Comparison of ENCODE assay signal across 17 cellular contexts in genomic region chr5:82735160-82735789, GRCh38.
A peak's percentile ranks its signal among the peaks of the same experiment; 100 is the strongest.
DNase-seq lines count a peak whose midpoint lies in the region; ATAC-seq, FAIRE-seq and TF ChIP-seq lines count a peak whose summit lies in the region.
"Had no signal": no experiment of that assay in that cellular context is flagged by ENCODE, and none has a peak within 500 bp of the region (broad histone marks: within the 10 kb centered on the region; RNA-seq: fewer than 3 reads in every experiment).

No MANE protein-coding gene starts in this region.

- H3K9me3 ChIP-seq in breast epithelium (no peaks in the 10 kb centered on the region), OCI-LY7 (ENCODE audit: low read length) (no peaks in the 10 kb centered on the region)
- H3K9me3 ChIP-seq: body of pancreas, esophagus squamous epithelium, left lung had no signal

- no peaks in the 10 kb centered on the region for H3K27me3 Mint-ChIP-seq in MCF 10A (ENCODE audit: insufficient read depth, unreplicated experiment)

- no peak overlapping the region for H3K4me3 Mint-ChIP-seq in MCF 10A (ENCODE audit: unreplicated experiment)
- H3K4me3 Mint-ChIP-seq: GM23338 had no signal

- no peak for TF ChIP-seq CTCF in MCF 10A (IDR thresholded peaks at IDR 0.05; ENCODE audit: unreplicated experiment)
- TF ChIP-seq CTCF in breast epithelium (IDR thresholded peaks at IDR 0.05): no peak
- TF ChIP-seq CTCF in RWPE1 (conservative IDR thresholded peaks at IDR 0.05; ENCODE audit: low read depth): no peak
- TF ChIP-seq CTCF in fibroblast of mammary gland (conservative IDR thresholded peaks at IDR 0.05; ENCODE audit: control insufficient read depth, insufficient read depth, low read depth, low read length): no peak
- no peak for TF ChIP-seq CTCF in OCI-LY7 (conservative IDR thresholded peaks at IDR 0.05; ENCODE audit: low read length)

- H3K9me3 Mint-ChIP-seq in MCF 10A (ENCODE audit: unreplicated experiment): no peaks in the 10 kb centered on the region
- H3K9me3 Mint-ChIP-seq: GM23338 had no signal

- DNase-seq in MCF 10A (ENCODE audit: unreplicated experiment) (peak; percentile 34), breast epithelium (ENCODE audit: low spot score in 2 of 2) (no peak), RWPE1 (ENCODE audit: low spot score) (peak; percentile 69), fibroblast of mammary gland (ENCODE audit: low read depth) (peak; percentile 38), urothelium cell line (ENCODE audit: low spot score) (peak; percentile 64), OCI-LY7 (ENCODE audit: low spot score) (no peak)
- no peak for DNase-seq in activated effector memory CD4-positive, alpha-beta T cell treated with Interleukin-2 at 50 U/mL for 16 hours
- DNase-seq: body of pancreas; esophagus squamous epithelium; GDM1; left lung; MM.1S; NCI-H526 treated with DMSO at 0.1 percent for 48 hours; stimulated activated CD4-positive, alpha-beta T cell treated with anti-CD3 and anti-CD28 coated beads, Interleukin-2, amount 100 ng/mL, for 48 hours; stimulated activated naive CD8-positive, alpha-beta T cell treated with anti-CD3 and anti-CD28 coated beads, Interleukin-15, Interleukin-2, amounts not matched to agents 100 U/mL and 50 U/mL, for 24 hours had no signal

- no peaks in the 10 kb centered on the region for H3K79me2 ChIP-seq in OCI-LY7 (ENCODE audit: insufficient read depth, low read depth, low read length)

- H3K9me2 ChIP-seq in OCI-LY7 (ENCODE audit: insufficient read depth, low read length): no peaks in the 10 kb centered on the region

- H3K27ac Mint-ChIP-seq in MCF 10A (ENCODE audit: low read depth, unreplicated experiment): no peak overlapping the region
- H3K27ac Mint-ChIP-seq: GM23338 had no signal

- no peak overlapping the region for H3K4me3 ChIP-seq in breast epithelium
- H3K4me3 ChIP-seq in fibroblast of mammary gland (ENCODE audit: control insufficient read depth, low read depth, low read length): no peak overlapping the region
- no peak overlapping the region for H3K4me3 ChIP-seq in OCI-LY7 (ENCODE audit: low read depth, low read length, poor library complexity, severe bottlenecking)
- H3K4me3 ChIP-seq: body of pancreas, esophagus squamous epithelium, GM23338, left lung had no signal

- TF ChIP-seq POLR2A in breast epithelium (IDR thresholded peaks at IDR 0.05): no peak

- no peak for ATAC-seq in HG02981 (IDR thresholded peaks at IDR 0.05; ENCODE audit: unreplicated experiment)
- ATAC-seq: body of pancreas; GM23338; left lung; stimulated activated naive CD8-positive, alpha-beta T cell treated with anti-CD3 and anti-CD28 coated beads, Interleukin-15, Interleukin-2, amounts not matched to agents 100 U/mL and 50 U/mL, for 24 hours had no signal

- intact Hi-C loops in MCF 10A (cut with micrococcal nuclease): no loop called here
- intact Hi-C loops in breast epithelium (cut with DNase I; ENCODE audit: low total_unique reads): no loop called here
- intact Hi-C loops in OCI-LY7 (cut with micrococcal nuclease; ENCODE audit: unreplicated experiment): no loop called here

- H3K4me1 ChIP-seq in breast epithelium: no peaks in the 10 kb centered on the region
- H3K4me1 ChIP-seq in OCI-LY7 (ENCODE audit: insufficient read depth, low read length, poor library complexity, severe bottlenecking): no peaks in the 10 kb centered on the region
- H3K4me1 ChIP-seq: body of pancreas, esophagus squamous epithelium, left lung had no signal

- FAIRE-seq in urothelium cell line (lab: Jason Lieb, UNC): no peak

- H3K36me3 ChIP-seq in breast epithelium: no peaks in the 10 kb centered on the region
- H3K36me3 ChIP-seq in OCI-LY7 (ENCODE audit: insufficient read depth, low read length): no peaks in the 10 kb centered on the region
- H3K36me3 ChIP-seq: esophagus squamous epithelium, left lung had no signal

- BruUV-seq in MCF 10A (replicated peaks; lab: Mats Ljungman, UMichigan) (no TSS peak), OCI-LY7 (replicated peaks; lab: Mats Ljungman, UMichigan) (no TSS peak)

- POLR2A ChIA-PET in MCF 10A (lab: Yijun Ruan, JAX) (no interaction called here), RWPE1 (lab: Yijun Ruan, JAX; ENCODE audit: low non-redundant PET) (interaction anchor here (0.6 to 0.7 kb wide), 2 partner anchors 60 to 387 kb away, joined by 3 to 6 read pairs; no protein-coding TSS in a partner anchor), OCI-LY7 (lab: Charles Lee) (interaction anchor here (0.7 to 1.4 kb wide), 5 partner anchors 13 to 778 kb away, joined by 3 to 6 read pairs (median 3); no protein-coding TSS in a partner anchor)

- H3K4me2 ChIP-seq in OCI-LY7 (ENCODE audit: low read length): no peak overlapping the region
- H3K4me2 ChIP-seq: GM23338 had no signal

- H3K27ac ChIP-seq in breast epithelium (no peak overlapping the region), RWPE1 (no peak overlapping the region), OCI-LY7 (ENCODE audit: low read depth, low read length, poor library complexity, severe bottlenecking) (no peak overlapping the region)
- H3K27ac ChIP-seq: body of pancreas, esophagus squamous epithelium, left lung had no signal

- no peaks in the 10 kb centered on the region for H3K27me3 ChIP-seq in breast epithelium
- H3K27me3 ChIP-seq: body of pancreas, esophagus squamous epithelium, left lung had no signal

- no peaks in the 10 kb centered on the region for H4K20me1 ChIP-seq in OCI-LY7 (ENCODE audit: insufficient read depth, low read length)

- CTCF ChIA-PET in MCF 10A (lab: Yijun Ruan, JAX) (interaction anchor here (0.9 kb wide), 1 partner anchor 11 kb away, joined by 4 read pairs; no protein-coding TSS in a partner anchor), RWPE1 (lab: Yijun Ruan, JAX) (interaction anchor here (0.6 kb wide), 1 partner anchor 396 kb away, joined by 4 read pairs; no protein-coding TSS in a partner anchor), OCI-LY7 (lab: Charles Lee; ENCODE audit: unreplicated experiment) (no interaction called here)

- H2AFZ ChIP-seq in OCI-LY7 (ENCODE audit: low read length): no peak overlapping the region
- H2AFZ ChIP-seq: GM23338 had no signal

- H3K4me1 Mint-ChIP-seq in MCF 10A (ENCODE audit: insufficient read depth, unreplicated experiment): no peaks in the 10 kb centered on the region

- no peaks in the 10 kb centered on the region for H3K36me3 Mint-ChIP-seq in MCF 10A (ENCODE audit: insufficient read depth, unreplicated experiment)

Comparison
In these comparisons a context has a peak if more than half of its experiments do, and no peak if none do; other contexts are left out.
1. DNase-seq: peak in MCF 10A (single experiment), RWPE1 (single experiment), fibroblast of mammary gland (single experiment) and urothelium cell line (single experiment); none in breast epithelium (0 of 2), OCI-LY7 (single experiment) and activated effector memory CD4-positive, alpha-beta T cell treated with Interleukin-2 at 50 U/mL for 16 hours (single experiment).